23 cellular contexts compared by ENCODE assay signal in genomic region chr2:238091426-238092060, GRCh38. TPM values are rescaled to one million over a fixed set of nuclear protein-coding genes. Genes with fewer than 3 reads are reported as not detected.
A peak's percentile ranks its signal among the peaks of the same experiment; 100 is the strongest.
DNase-seq lines count a peak whose midpoint lies in the region; ATAC-seq and TF ChIP-seq lines count a peak whose summit lies in the region.
"Had no signal": no experiment of that assay in that cellular context is flagged by ENCODE, and none has a peak within 500 bp of the region (broad histone marks: within the 10 kb centered on the region; RNA-seq: fewer than 3 reads in every experiment).

No MANE protein-coding gene starts in this region.

- peaks cover 11% of the 10 kb centered on the region for H3K36me3 Mint-ChIP-seq in activated CD8-positive, alpha-beta T cell treated with anti-CD3 and anti-CD28 coated beads, Interleukin-2, amount 10 ng/mL, durations not matched to agents 7 days and 5 days (ENCODE audit: low read depth)
- H3K36me3 Mint-ChIP-seq in activated CD8-positive, alpha-beta T cell treated with anti-CD3 and anti-CD28 coated beads for 36 hours (ENCODE audit: low read depth): peaks cover 23% of the 10 kb centered on the region
- H3K36me3 Mint-ChIP-seq in HFFc6 (ENCODE audit: low read depth): no peaks in the 10 kb centered on the region

- no peak overlapping the region for H3K4me3 ChIP-seq in esophagus muscularis mucosa
- H3K4me3 ChIP-seq: HAP-1, SJSA1 had no signal

- H3K27me3 ChIP-seq in esophagus muscularis mucosa: no peaks in the 10 kb centered on the region
- H3K27me3 ChIP-seq: SJSA1 had no signal

- no peak for TF ChIP-seq CTCF in activated CD8-positive, alpha-beta T cell treated with anti-CD3 and anti-CD28 coated beads for 36 hours (IDR thresholded peaks at IDR 0.05)
- TF ChIP-seq CTCF in esophagus muscularis mucosa (IDR thresholded peaks at IDR 0.05) (no peak), HFFc6 (IDR thresholded peaks at IDR 0.05) (no peak)

- no peaks in the 10 kb centered on the region for H3K27me3 Mint-ChIP-seq in activated CD8-positive, alpha-beta T cell treated with anti-CD3 and anti-CD28 coated beads, Interleukin-2, amount 10 ng/mL, durations not matched to agents 7 days and 5 days (ENCODE audit: low read depth)
- H3K27me3 Mint-ChIP-seq in activated CD8-positive, alpha-beta T cell treated with anti-CD3 and anti-CD28 coated beads for 36 hours: no peaks in the 10 kb centered on the region
- H3K27me3 Mint-ChIP-seq in HFFc6 (ENCODE audit: insufficient read depth): no peaks in the 10 kb centered on the region

- H3K4me1 ChIP-seq in esophagus muscularis mucosa: no peaks in the 10 kb centered on the region
- H3K4me1 ChIP-seq: SJSA1 had no signal

- TF ChIP-seq POLR2A in esophagus muscularis mucosa (IDR thresholded peaks at IDR 0.05; ENCODE audit: low read depth): no peak

- POLR2A ChIA-PET in activated CD8-positive, alpha-beta T cell treated with anti-CD3 and anti-CD28 coated beads, Interleukin-2, amount 10 ng/mL, durations not matched to agents 7 days and 5 days (lab: Charles Lee): no interaction called here
- POLR2A ChIA-PET in activated CD8-positive, alpha-beta T cell treated with anti-CD3 and anti-CD28 coated beads for 36 hours (lab: Charles Lee): interaction anchor here (1.2 kb wide), 1 partner anchor 8 kb away, joined by 4 read pairs; the partner anchor contains the start of gene ESPNL

- TF ChIP-seq EP300 in esophagus muscularis mucosa (IDR thresholded peaks at IDR 0.05): no peak

- H3K27ac Mint-ChIP-seq in activated CD8-positive, alpha-beta T cell treated with anti-CD3 and anti-CD28 coated beads, Interleukin-2, amount 10 ng/mL, durations not matched to agents 7 days and 5 days: no peak overlapping the region
- H3K27ac Mint-ChIP-seq in activated CD8-positive, alpha-beta T cell treated with anti-CD3 and anti-CD28 coated beads for 36 hours: no peak overlapping the region
- no peak overlapping the region for H3K27ac Mint-ChIP-seq in HFFc6

- no peak for ATAC-seq in activated CD8-positive, alpha-beta T cell treated with anti-CD3 and anti-CD28 coated beads, Interleukin-2, amount 10 ng/mL, durations not matched to agents 7 days and 5 days
- ATAC-seq in activated CD8-positive, alpha-beta T cell treated with anti-CD3 and anti-CD28 coated beads for 36 hours: no peak
- no peak for ATAC-seq in GM21526 (IDR thresholded peaks at IDR 0.05; ENCODE audit: low FRiP score, unreplicated experiment)

- no peaks in the 10 kb centered on the region for H3K9me3 ChIP-seq in esophagus muscularis mucosa
- H3K9me3 ChIP-seq: HAP-1, SJSA1 had no signal

- CTCF ChIA-PET in activated CD8-positive, alpha-beta T cell treated with anti-CD3 and anti-CD28 coated beads, Interleukin-2, amount 10 ng/mL, durations not matched to agents 7 days and 5 days (lab: Charles Lee): interaction anchor here (0.8 kb wide), 1 partner anchor 48 kb away, joined by 3 read pairs; no protein-coding TSS in a partner anchor
- CTCF ChIA-PET in activated CD8-positive, alpha-beta T cell treated with anti-CD3 and anti-CD28 coated beads for 36 hours (lab: Charles Lee): no interaction called here

- H3K36me3 ChIP-seq in esophagus muscularis mucosa: peaks cover 0 to 14% (median 7%) of the 10 kb centered on the region in 4 donors

- H3K27ac ChIP-seq in esophagus muscularis mucosa (replicated peaks in 1 of 4): no peak overlapping the region
- H3K27ac ChIP-seq: 22Rv1, C4-2B, RWPE1, SJSA1 had no signal

- 98% methylated on average over 14 of the region's 16 CpGs for WGBS in esophagus muscularis mucosa

- intact Hi-C loops in activated CD8-positive, alpha-beta T cell treated with anti-CD3 and anti-CD28 coated beads for 36 hours (cut with micrococcal nuclease): no loop called here
- intact Hi-C loops in esophagus muscularis mucosa (cut with DNase I) (no loop called here), posterior vena cava (cut with DNase I) (no loop called here)

- H3K4me3 Mint-ChIP-seq in activated CD8-positive, alpha-beta T cell treated with anti-CD3 and anti-CD28 coated beads, Interleukin-2, amount 10 ng/mL, durations not matched to agents 7 days and 5 days: no peak overlapping the region
- no peak overlapping the region for H3K4me3 Mint-ChIP-seq in activated CD8-positive, alpha-beta T cell treated with anti-CD3 and anti-CD28 coated beads for 36 hours
- H3K4me3 Mint-ChIP-seq in HFFc6: no peak overlapping the region

- peak; percentile 19 for DNase-seq in activated CD8-positive, alpha-beta T cell treated with anti-CD3 and anti-CD28 coated beads, Interleukin-2, amount 10 ng/mL, durations not matched to agents 7 days and 5 days
- no peak for DNase-seq in activated CD8-positive, alpha-beta T cell treated with anti-CD3 and anti-CD28 coated beads for 36 hours
- peak; percentile 90 for DNase-seq in esophagus muscularis mucosa (ENCODE audit: extremely low spot score)
- peak; percentile 56 for DNase-seq in posterior vena cava (ENCODE audit: low spot score)
- no peak for DNase-seq in HFFc6
- DNase-seq in mucosa of gallbladder (ENCODE audit: low spot score): no peak
- DNase-seq: AML-193, DND-41, IMR-90, Karpas-422, NCI-H1048, NCI-H1436, NCI-H1930, NCI-H226, NCI-H524 treated with DMSO at 0.1 percent for 48 hours had no signal

- no peaks in the 10 kb centered on the region for H3K9me3 Mint-ChIP-seq in activated CD8-positive, alpha-beta T cell treated with anti-CD3 and anti-CD28 coated beads, Interleukin-2, amount 10 ng/mL, durations not matched to agents 7 days and 5 days (ENCODE audit: insufficient read depth)
- H3K9me3 Mint-ChIP-seq in activated CD8-positive, alpha-beta T cell treated with anti-CD3 and anti-CD28 coated beads for 36 hours: no peaks in the 10 kb centered on the region
- no peaks in the 10 kb centered on the region for H3K9me3 Mint-ChIP-seq in HFFc6

- peaks cover 9% of the 10 kb centered on the region for H3K4me1 Mint-ChIP-seq in activated CD8-positive, alpha-beta T cell treated with anti-CD3 and anti-CD28 coated beads, Interleukin-2, amount 10 ng/mL, durations not matched to agents 7 days and 5 days (ENCODE audit: low read depth)
- H3K4me1 Mint-ChIP-seq in activated CD8-positive, alpha-beta T cell treated with anti-CD3 and anti-CD28 coated beads for 36 hours (ENCODE audit: low read depth): no peaks in the 10 kb centered on the region
- H3K4me1 Mint-ChIP-seq in HFFc6 (ENCODE audit: low read depth): no peaks in the 10 kb centered on the region

TF ChIP-seq in PFSK-1, 5 proteins besides CTCF, POLR2A, EP300 and RAD21 (continues in another document):
- TF ChIP-seq SIN3A (IDR thresholded peaks at IDR 0.05; ENCODE audit: borderline replicate concordance, insufficient read depth, low read length) (no peak), POLR2AphosphoS5 (IDR thresholded peaks at IDR 0.05; ENCODE audit: low read depth, low read length) (peak; percentile 27; the same call in 1 of the 2 replicates), FOXP2 (optimal IDR thresholded peaks at IDR 0.05; ENCODE audit: borderline replicate concordance, extremely low read depth, extremely low read length, insufficient read depth) (no peak)

RNA-seq across cellular contexts. Expression of gene ESPNL, which starts 8.6 kb away (rescaled TPM):
- total RNA-seq in activated CD8-positive, alpha-beta T cell treated with anti-CD3 and anti-CD28 coated beads, Interleukin-2, amount 10 ng/mL, durations not matched to agents 7 days and 5 days: under 1 TPM; 0.10 to 0.13 TPM
- under 1 TPM; 0.11 to 0.27 TPM for total RNA-seq in activated CD8-positive, alpha-beta T cell treated with anti-CD3 and anti-CD28 coated beads for 36 hours
- 1.5 TPM for polyA plus RNA-seq in PFSK-1 (2012; ENCODE audit: insufficient read length, low read depth)
- 1 to 10 TPM in 1 of 4 donors, under 1 TPM in 2, not detected in 1; 0.78 to 1.3 (median 0.83) TPM for total RNA-seq in esophagus muscularis mucosa
- total RNA-seq in posterior vena cava: 1 to 10 TPM in 1 of 2 donors, under 1 TPM in 1; 0.24 to 3.0 TPM
- 1 to 10 TPM; 1.0 to 3.0 (median 2.6) TPM for total RNA-seq in HFFc6 (2021; fragmentation: NEBNext Ultra II Directional; extraction: Animal tissue kit (Norgen Biotek cat#: 25700))
- total RNA-seq in mucosa of gallbladder: 0.49 TPM
- total RNA-seq: MCF 10A had no signal

RNA-seq across cellular contexts. Expression of gene SCLY, which starts 30.7 kb away (rescaled TPM):
- total RNA-seq in activated CD8-positive, alpha-beta T cell treated with anti-CD3 and anti-CD28 coated beads, Interleukin-2, amount 10 ng/mL, durations not matched to agents 7 days and 5 days: 10 to 100 TPM; 34.1 to 40.4 TPM
- total RNA-seq in activated CD8-positive, alpha-beta T cell treated with anti-CD3 and anti-CD28 coated beads for 36 hours: 10 to 100 TPM; 77.9 to 93.2 TPM
- polyA plus RNA-seq in PFSK-1 (2012; ENCODE audit: insufficient read length, low read depth): 90.7 TPM
- total RNA-seq in esophagus muscularis mucosa (10 to 100 TPM in 3 of 4 donors, 1 to 10 TPM in 1; 9.8 to 17.9 (median 13.9) TPM), posterior vena cava (10 to 100 TPM in 1 of 2 donors, 1 to 10 TPM in 1; 8.6 to 11.5 TPM), mucosa of gallbladder (29.1 TPM)
- total RNA-seq in HFFc6 (2021; fragmentation: NEBNext Ultra II Directional; extraction: Animal tissue kit (Norgen Biotek cat#: 25700)): 10 to 100 TPM; 11.3 to 16.4 (median 12.3) TPM

RNA-seq across cellular contexts. Expression of gene KLHL30, which starts 46.9 kb away (rescaled TPM):
- not detected for total RNA-seq in activated CD8-positive, alpha-beta T cell treated with anti-CD3 and anti-CD28 coated beads, Interleukin-2, amount 10 ng/mL, durations not matched to agents 7 days and 5 days
- not detected for total RNA-seq in activated CD8-positive, alpha-beta T cell treated with anti-CD3 and anti-CD28 coated beads for 36 hours
- polyA plus RNA-seq in PFSK-1 (2012; ENCODE audit: insufficient read length, low read depth): 0.39 TPM
- total RNA-seq in esophagus muscularis mucosa (1 to 10 TPM; 1.2 to 8.0 (median 4.4) TPM), posterior vena cava (10 to 100 TPM in 1 of 2 donors, 1 to 10 TPM in 1; 9.6 to 10.7 TPM), mucosa of gallbladder (2.0 TPM)
- total RNA-seq in HFFc6 (2021; fragmentation: NEBNext Ultra II Directional; extraction: Animal tissue kit (Norgen Biotek cat#: 25700)): under 1 TPM in 4 of 6 experiments, not detected in 2; 0.05 to 0.14 (median 0.12) TPM

Comparison
In these comparisons a context has a peak if more than half of its experiments do, and no peak if none do; other contexts are left out.
1. DNase-seq: peak in activated CD8-positive, alpha-beta T cell treated with anti-CD3 and anti-CD28 coated beads, Interleukin-2, amount 10 ng/mL, durations not matched to agents 7 days and 5 days (single experiment), esophagus muscularis mucosa (single experiment) and posterior vena cava (single experiment); none in activated CD8-positive, alpha-beta T cell treated with anti-CD3 and anti-CD28 coated beads for 36 hours (single experiment), HFFc6 (single experiment) and mucosa of gallbladder (single experiment).